8 cellular contexts compared by ENCODE assay signal in genomic region chr11:67352546-67353316, GRCh38. TPM values are rescaled to one million over a fixed set of nuclear protein-coding genes. Genes with fewer than 3 reads are reported as not detected.
A peak's percentile ranks its signal among the peaks of the same experiment; 100 is the strongest.
DNase-seq lines count a peak whose midpoint lies in the region; ATAC-seq and TF ChIP-seq lines count a peak whose summit lies in the region.

No MANE protein-coding gene starts in this region.

- BruUV-seq in Panc1 (replicated peaks; lab: Mats Ljungman, UMichigan) = TSS peak; percentile 95

- POLR2A ChIA-PET in Panc1 (lab: Charles Lee) = interaction anchor here (0.5 to 2.3 kb wide), 6 partner anchors 22 to 283 kb away, joined by 3 to 32 read pairs (median 6); no protein-coding TSS in a partner anchor

- H3K4me1 ChIP-seq in Panc1 (ENCODE audit: control insufficient read depth, insufficient read depth, low read length) (peaks cover 56% of the 10 kb centered on the region), lung (ENCODE audit: control insufficient read depth in 2 of 2, insufficient read depth in 2 of 2, low read length in 2 of 2) (peaks cover 0 to 12% of the 10 kb centered on the region in 2 donors), upper lobe of left lung (peaks cover 55 to 68% (median 64%) of the 10 kb centered on the region in 4 donors)

- ATAC-seq in HG03066 (IDR thresholded peaks at IDR 0.05; ENCODE audit: low read depth, unreplicated experiment) (peak; percentile 10), Panc1 (peak; percentile 2), lung (ENCODE audit: insufficient read depth, low FRiP score) (peak; percentile 2), upper lobe of left lung (ENCODE audit: low FRiP score in 2 of 2) (peak; percentile 34 to 69), GM18520 (IDR thresholded peaks at IDR 0.05; ENCODE audit: unreplicated experiment) (no peak)

- H3K4me3 ChIP-seq in Panc1 (ENCODE audit: low read depth in 2 of 2, low read length in 2 of 2) (peak overlapping the region; percentile 67 to 74), choroid plexus epithelial cell (ENCODE audit: low read depth, low read length) (peak overlapping the region; percentile 90), lung (peak overlapping the region; percentile 71), upper lobe of left lung (peak overlapping the region; percentile 55 to 73 (median 66))

- in situ Hi-C loops in GM13976 (cut with MboI; ENCODE audit: low sequenced_read_pairs, unreplicated experiment) = no loop called here
- in situ Hi-C loops in Panc1 (cut with HindIII; ENCODE audit: low pct_unique_long_range_greater_than_20kb, low sequenced_read_pairs) = no loop called here

- peak; percentile 67 for DNase-seq in GM13976 (ENCODE audit: low spot score)
- DNase-seq in Panc1 (ENCODE audit: low read depth, low spot score) = no peak
- no peak for DNase-seq in choroid plexus epithelial cell (ENCODE audit: low read depth)
- DNase-seq in lung (ENCODE audit: low spot score) = peak; percentile 58
- peak in 1 of 2 donors; percentile 80 for DNase-seq in upper lobe of left lung

- H3K36me3 ChIP-seq in Panc1 (ENCODE audit: control insufficient read depth, insufficient read depth, low read length) (no peaks in the 10 kb centered on the region), lung (ENCODE audit: control insufficient read depth in 2 of 2, insufficient read depth in 2 of 2, low read length in 2 of 2) (no peaks in the 10 kb centered on the region), upper lobe of left lung (no peaks in the 10 kb centered on the region)

- TF ChIP-seq CTCF in 22Rv1 (IDR thresholded peaks at IDR 0.05) (no peak), GM13976 (IDR thresholded peaks at IDR 0.05; ENCODE audit: borderline replicate concordance, control extremely low read depth, extremely low read depth, insufficient read depth, missing control alignments) (no peak), Panc1 (IDR thresholded peaks at IDR 0.05) (no peak), choroid plexus epithelial cell (conservative IDR thresholded peaks at IDR 0.05; ENCODE audit: low read depth, low read length) (no peak), lung (IDR thresholded peaks at IDR 0.05; ENCODE audit: control extremely low read depth, extremely low read depth) (no peak), upper lobe of left lung (IDR thresholded peaks at IDR 0.05) (no peak)

- peak overlapping the region; percentile 88 for H3K27ac ChIP-seq in 22Rv1
- peak overlapping the region; percentile 94 for H3K27ac ChIP-seq in Panc1 (ENCODE audit: low read length)
- H3K27ac ChIP-seq in lung (ENCODE audit: low read depth in 1 of 2, low read length in 1 of 2) = peak overlapping the region; percentile 97 to 100
- peak overlapping the region; percentile 97 to 100 (median 98) for H3K27ac ChIP-seq in upper lobe of left lung

- 10 to 21% methylated on average over 22 to 25 of the region's 25 CpGs for WGBS in lung, 2 donors
- 16 to 25% methylated on average over 9 to 25 of the region's 25 CpGs for WGBS in upper lobe of left lung, 2 donors

- TF ChIP-seq EP300 in upper lobe of left lung (IDR thresholded peaks at IDR 0.05) = no peak

- no peak for TF ChIP-seq POLR2A in upper lobe of left lung (IDR thresholded peaks at IDR 0.05)

- CTCF ChIA-PET in Panc1 (lab: Charles Lee) = interaction anchor here (0.6 to 7.9 kb wide), 5 partner anchors 17 to 86 kb away, joined by 3 to 207 read pairs (median 6); partner anchors contain the start of genes CLCF1 and GRK2

- H3K27me3 ChIP-seq in Panc1 (ENCODE audit: control insufficient read depth, insufficient read depth, low read length) (no peaks in the 10 kb centered on the region), lung (ENCODE audit: control insufficient read depth, insufficient read depth) (no peaks in the 10 kb centered on the region), upper lobe of left lung (no peaks in the 10 kb centered on the region)

- intact Hi-C loops in Panc1 (cut with micrococcal nuclease; ENCODE audit: unreplicated experiment) = no loop called here

- H3K9me3 ChIP-seq in Panc1 (ENCODE audit: control insufficient read depth, insufficient read depth, low read depth, low read length) (no peaks in the 10 kb centered on the region), lung (ENCODE audit: control insufficient read depth in 2 of 2, insufficient read depth in 1 of 2, low read length in 1 of 2) (no peaks in the 10 kb centered on the region), upper lobe of left lung (no peaks in the 10 kb centered on the region)

RNA-seq across cellular contexts. Expression of gene POLD4, which starts 0.6 kb away (rescaled TPM):
- 78.7 TPM for total RNA-seq in Panc1 (2021; ENCODE audit: unreplicated experiment)
- polyA plus RNA-seq in Panc1 (2012; ENCODE audit: insufficient read length) = 119 TPM
- total RNA-seq in lung = 10 to 100 TPM; 27.4 to 99.6 TPM
- polyA plus RNA-seq in lung = 100 to 1,000 TPM; 103 to 183 TPM
- total RNA-seq in upper lobe of left lung = 100 to 1,000 TPM in 4 of 6 donors, 10 to 100 TPM in 2; 55.5 to 173 (median 106) TPM

RNA-seq across cellular contexts. Expression of gene CLCF1, which starts 20.7 kb away (rescaled TPM):
- total RNA-seq in Panc1 (2021; ENCODE audit: unreplicated experiment) = 9.3 TPM
- polyA plus RNA-seq in Panc1 (2012; ENCODE audit: insufficient read length) = 9.0 TPM
- total RNA-seq in lung = 1 to 10 TPM; 3.5 to 9.8 TPM
- polyA plus RNA-seq in lung = 1 to 10 TPM; 7.6 to 10.0 TPM
- 10 to 100 TPM in 2 of 6 donors, 1 to 10 TPM in 4; 3.7 to 29.5 (median 6.0) TPM for total RNA-seq in upper lobe of left lung

RNA-seq across cellular contexts. Expression of gene RAD9A, which starts 39.1 kb away (rescaled TPM):
- total RNA-seq in Panc1 (2021; ENCODE audit: unreplicated experiment) (33.1 TPM), lung (10 to 100 TPM; 19.7 to 35.9 TPM), upper lobe of left lung (100 to 1,000 TPM in 1 of 6 donors, 10 to 100 TPM in 5; 20.4 to 115 (median 28.2) TPM)
- 24.4 TPM for polyA plus RNA-seq in Panc1 (2012; ENCODE audit: insufficient read length)
- polyA plus RNA-seq in lung = 10 to 100 TPM; 14.1 to 22.8 TPM

RNA-seq across cellular contexts. Expression of gene PPP1CA, which starts 48.9 kb away (rescaled TPM):
- 361 TPM for total RNA-seq in Panc1 (2021; ENCODE audit: unreplicated experiment)
- 412 TPM for polyA plus RNA-seq in Panc1 (2012; ENCODE audit: insufficient read length)
- total RNA-seq in lung = 100 to 1,000 TPM in 1 of 2 donors, 10 to 100 TPM in 1; 87.2 to 175 TPM
- 100 to 1,000 TPM; 138 to 178 TPM for polyA plus RNA-seq in lung
- 100 to 1,000 TPM in 3 of 6 donors, 10 to 100 TPM in 3; 83.8 to 191 (median 135) TPM for total RNA-seq in upper lobe of left lung

RNA-seq across cellular contexts. Expression of gene SSH3, which starts 49.4 kb away (rescaled TPM):
- total RNA-seq in Panc1 (2021; ENCODE audit: unreplicated experiment) = 79.8 TPM
- polyA plus RNA-seq in Panc1 (2012; ENCODE audit: insufficient read length) = 82.6 TPM
- total RNA-seq in lung = 10 to 100 TPM; 31.4 to 42.7 TPM
- polyA plus RNA-seq in lung = 10 to 100 TPM; 19.0 to 23.0 TPM
- total RNA-seq in upper lobe of left lung = 10 to 100 TPM; 35.9 to 99.2 (median 53.8) TPM

Comparison
In these comparisons a context has a peak if more than half of its experiments do, and no peak if none do; other contexts are left out.
1. DNase-seq: peak in GM13976 (single experiment) and lung (single experiment); none in Panc1 (single experiment) and choroid plexus epithelial cell (single experiment).
2. Peak in every context shown above with its lines, with median percentiles within 50 percentile points of each other: H3K27ac ChIP-seq and H3K4me3 ChIP-seq.